Comparison of ENCODE assay signal across 8 cellular contexts in genomic region chr1:169586395-169587255, GRCh38. TPM values are rescaled to one million over a fixed set of nuclear protein-coding genes. Genes with fewer than 3 reads are reported as not detected.
DNase-seq lines count a peak whose midpoint lies in the region; ATAC-seq and TF ChIP-seq lines count a peak whose summit lies in the region.

Gene F5, minus strand, starts transcription at chr1:169586481. Its CDS starts 95 bp downstream, at chr1:169586386.

- WGBS in lung, 2 donors, result 28 to 39% methylated on average over 15 of the region's 15 CpGs

- DNase-seq in AG09309 (ENCODE audit: low read depth) (peak; percentile 10), NCI-H526 (lab: John Stamatoyannopoulos, UW) (peak; percentile 73 to 97), lung (ENCODE audit: low spot score) (peak; percentile 71)
- DNase-seq in activated CD4-positive, alpha-beta memory T cell treated with anti-CD3 and anti-CD28 coated beads, Interleukin-2, amount 10 ng/mL, durations not matched to agents 7 days and 5 days, result peak; percentile 85
- peak; percentile 26 to 65 (median 51) for DNase-seq in stimulated activated CD4-positive, alpha-beta T cell treated with anti-CD3 and anti-CD28 coated beads, TNF-alpha, amount 100 ng/mL, for 1 hour (ENCODE audit: low read depth in 3 of 3, low spot score in 1 of 3)

- H3K27me3 Mint-ChIP-seq in activated CD4-positive, alpha-beta memory T cell treated with anti-CD3 and anti-CD28 coated beads, Interleukin-2, amount 10 ng/mL, durations not matched to agents 7 days and 5 days, result no peaks in the 10 kb centered on the region

- H3K4me1 ChIP-seq in duodenal mucosa (ENCODE audit: control insufficient read depth in 1 of 2, insufficient read depth in 2 of 2, low read length in 2 of 2) (peaks cover 13 to 15% of the 10 kb centered on the region in 2 donors), lung (ENCODE audit: control insufficient read depth in 2 of 2, insufficient read depth in 2 of 2, low read length in 2 of 2) (peaks cover 0 to 2% of the 10 kb centered on the region in 2 donors)

- H3K4me3 Mint-ChIP-seq in activated CD4-positive, alpha-beta memory T cell treated with anti-CD3 and anti-CD28 coated beads, Interleukin-2, amount 10 ng/mL, durations not matched to agents 7 days and 5 days, result peak within 1 kb of the TSS; percentile 87

- H3K4me3 ChIP-seq in AG09309 (ENCODE audit: control insufficient read depth, low read depth, low read length) (no peak within 1 kb of the TSS), duodenal mucosa (ENCODE audit: low read depth in 1 of 2, low read length in 2 of 2) (peak within 1 kb of the TSS; percentile 55 to 72), lung (no peak within 1 kb of the TSS)

- peak within 1 kb of the TSS; percentile 77 for H3K27ac Mint-ChIP-seq in activated CD4-positive, alpha-beta memory T cell treated with anti-CD3 and anti-CD28 coated beads, Interleukin-2, amount 10 ng/mL, durations not matched to agents 7 days and 5 days

- peaks cover 2% of the 10 kb centered on the region for H3K36me3 Mint-ChIP-seq in activated CD4-positive, alpha-beta memory T cell treated with anti-CD3 and anti-CD28 coated beads, Interleukin-2, amount 10 ng/mL, durations not matched to agents 7 days and 5 days (ENCODE audit: low read depth)

- peak; percentile 100 for ATAC-seq in GM18868 (IDR thresholded peaks at IDR 0.05; ENCODE audit: unreplicated experiment)
- ATAC-seq in HG03108 (IDR thresholded peaks at IDR 0.05; ENCODE audit: unreplicated experiment), result peak; percentile 94
- ATAC-seq in lung (ENCODE audit: insufficient read depth, low FRiP score), result peak; percentile 87

- peak; percentile 57 for TF ChIP-seq CTCF in AG09309 (IDR thresholded peaks at IDR 0.05; ENCODE audit: control insufficient read depth, insufficient read depth, low read depth, low read length, missing control alignments)
- TF ChIP-seq CTCF in lung (IDR thresholded peaks at IDR 0.05; ENCODE audit: control extremely low read depth, extremely low read depth), result peak; percentile 32

- H3K27me3 ChIP-seq in duodenal mucosa (ENCODE audit: control insufficient read depth in 1 of 2, insufficient read depth in 2 of 2, low read length in 2 of 2) (peaks cover 0 to 5% of the 10 kb centered on the region in 2 donors), lung (ENCODE audit: control insufficient read depth, insufficient read depth) (no peaks in the 10 kb centered on the region)

- POLR2A ChIA-PET in activated CD4-positive, alpha-beta memory T cell treated with anti-CD3 and anti-CD28 coated beads, Interleukin-2, amount 10 ng/mL, durations not matched to agents 7 days and 5 days (lab: Charles Lee), result interaction anchor here (0.6 to 3.0 kb wide), 19 partner anchors 9 to 325 kb away, joined by 3 to 31 read pairs (median 6); partner anchors contain the start of genes CCDC181, METTL18 and SLC19A2

- H3K27ac ChIP-seq in duodenal mucosa (ENCODE audit: low read depth, low read length), result no peak within 1 kb of the TSS
- H3K27ac ChIP-seq in lung (ENCODE audit: low read depth in 1 of 2, low read length in 1 of 2), result no peak within 1 kb of the TSS

- H3K9ac ChIP-seq in duodenal mucosa (ENCODE audit: low read depth in 1 of 2, low read length in 2 of 2), result peak within 1 kb of the TSS; percentile 21 to 63

- H3K36me3 ChIP-seq in duodenal mucosa (ENCODE audit: control insufficient read depth in 1 of 2, insufficient read depth in 2 of 2, low read length in 2 of 2) (no peaks in the 10 kb centered on the region), lung (ENCODE audit: control insufficient read depth in 2 of 2, insufficient read depth in 2 of 2, low read length in 2 of 2) (no peaks in the 10 kb centered on the region)

- H3K9me3 Mint-ChIP-seq in activated CD4-positive, alpha-beta memory T cell treated with anti-CD3 and anti-CD28 coated beads, Interleukin-2, amount 10 ng/mL, durations not matched to agents 7 days and 5 days, result no peaks in the 10 kb centered on the region

- H3K4me1 Mint-ChIP-seq in activated CD4-positive, alpha-beta memory T cell treated with anti-CD3 and anti-CD28 coated beads, Interleukin-2, amount 10 ng/mL, durations not matched to agents 7 days and 5 days, result peaks cover 68% of the 10 kb centered on the region

- H3K9me3 ChIP-seq in duodenal mucosa (ENCODE audit: control insufficient read depth in 1 of 2, low read length in 2 of 2) (no peaks in the 10 kb centered on the region), lung (ENCODE audit: control insufficient read depth in 2 of 2, insufficient read depth in 1 of 2, low read length in 1 of 2) (no peaks in the 10 kb centered on the region)

- CTCF ChIA-PET in activated CD4-positive, alpha-beta memory T cell treated with anti-CD3 and anti-CD28 coated beads, Interleukin-2, amount 10 ng/mL, durations not matched to agents 7 days and 5 days (lab: Charles Lee), result interaction anchor here (0.7 to 3.9 kb wide), 34 partner anchors 9 to 985 kb away, joined by 3 to 77 read pairs (median 5); partner anchors contain the start of genes CCDC181 and METTL18

RNA-seq across cellular contexts. Expression of gene F5, which starts in this region (rescaled TPM):
- total RNA-seq in activated CD4-positive, alpha-beta memory T cell treated with anti-CD3 and anti-CD28 coated beads, Interleukin-2, amount 10 ng/mL, durations not matched to agents 7 days and 5 days, result 10 to 100 TPM in 1 of 2 experiments, 1 to 10 TPM in 1; 8.9 to 11.0 TPM
- 1 to 10 TPM in 1 of 2 donors, under 1 TPM in 1; 0.74 to 3.4 TPM for total RNA-seq in lung
- 1 to 10 TPM; 1.5 to 5.3 TPM for polyA plus RNA-seq in lung

Comparison
In these comparisons a context has a peak if more than half of its experiments do, and no peak if none do; other contexts are left out.
1. DNase-seq: peak in every context shown above with its lines; median percentile 85 in NCI-H526; 85 in activated CD4-positive, alpha-beta memory T cell treated with anti-CD3 and anti-CD28 coated beads, Interleukin-2, amount 10 ng/mL, durations not matched to agents 7 days and 5 days; 71 in lung; 51 in stimulated activated CD4-positive, alpha-beta T cell treated with anti-CD3 and anti-CD28 coated beads, TNF-alpha, amount 100 ng/mL, for 1 hour; 10 in AG09309.
2. H3K4me3 ChIP-seq: peak in duodenal mucosa (2 of 2); none in AG09309 (single experiment) and lung (single experiment).
3. Peak in every context shown above with its lines, with median percentiles within 50 percentile points of each other: ATAC-seq.